Comparison of ENCODE assay signal across 26 cellular contexts in genomic region chr20:32756156-32756555, GRCh38.
"Had no signal": no experiment of that assay in that cellular context is flagged by ENCODE, and none has a peak within 500 bp of the region (broad histone marks: within the 10 kb centered on the region; RNA-seq: fewer than 3 reads in every experiment).

No MANE protein-coding gene starts in this region.

- H3K27ac ChIP-seq: colonic mucosa, left lung, ovary, psoas muscle, sigmoid colon, stomach, thyroid gland had no signal

- H3K4me3 Mint-ChIP-seq: mesothelial cell of epicardium; naive thymus-derived CD4-positive, alpha-beta T cell; nephron progenitor cell; stimulated activated effector memory CD8-positive, alpha-beta T cell treated with anti-CD3 and anti-CD28 coated beads, Interleukin-12 subunit alpha, Interleukin-12 subunit beta, amount 100 ng/mL, for 72 hours had no signal

- DNase-seq: colonic mucosa; dermis blood vessel endothelial cell; effector memory CD4-positive, alpha-beta T cell; erythroblast; head of caudate nucleus; left cardiac atrium; left lung; mesenchymal stem cell; naive thymus-derived CD4-positive, alpha-beta T cell; nephron progenitor cell; nucleus accumbens; ovary; psoas muscle; right cardiac atrium; sigmoid colon; stimulated activated CD4-positive, alpha-beta T cell treated with anti-CD3 and anti-CD28 coated beads, Interleukin-2, amount 100 ng/mL, for 24 hours; stimulated activated CD4-positive, alpha-beta T cell treated with anti-CD3 and anti-CD28 coated beads, Interleukin-4, amount 100 ng/mL, for 24 hours; stimulated activated naive CD4-positive, alpha-beta T cell treated with Interleukin-2 at 50 U/mL for 16 hours; stomach; thyroid gland; trophoblast cell had no signal

- FAIRE-seq: endometrium, frontal cortex, islet of Langerhans had no signal

- ATAC-seq: left cardiac atrium; left lung; naive thymus-derived CD4-positive, alpha-beta T cell; psoas muscle; right cardiac atrium; stimulated activated effector memory CD8-positive, alpha-beta T cell treated with anti-CD3 and anti-CD28 coated beads, Interleukin-12 subunit alpha, Interleukin-12 subunit beta, amount 100 ng/mL, for 72 hours had no signal

- H3K4me1 ChIP-seq: colonic mucosa, left lung, psoas muscle, sigmoid colon, thyroid gland had no signal

- H3K4me3 ChIP-seq: colonic mucosa, left lung, ovary, psoas muscle, sigmoid colon, stomach, thyroid gland had no signal

- H3K9me3 ChIP-seq: colonic mucosa, left lung, ovary, psoas muscle, sigmoid colon, stomach, thyroid gland had no signal

- H3K27ac Mint-ChIP-seq: mesothelial cell of epicardium; naive thymus-derived CD4-positive, alpha-beta T cell; nephron progenitor cell; stimulated activated effector memory CD8-positive, alpha-beta T cell treated with anti-CD3 and anti-CD28 coated beads, Interleukin-12 subunit alpha, Interleukin-12 subunit beta, amount 100 ng/mL, for 72 hours had no signal

- H3K36me3 Mint-ChIP-seq: mesothelial cell of epicardium; naive thymus-derived CD4-positive, alpha-beta T cell; stimulated activated effector memory CD8-positive, alpha-beta T cell treated with anti-CD3 and anti-CD28 coated beads, Interleukin-12 subunit alpha, Interleukin-12 subunit beta, amount 100 ng/mL, for 72 hours had no signal

- H3K27me3 ChIP-seq: colonic mucosa, left lung, ovary, sigmoid colon, stomach, thyroid gland had no signal

- H3K9me3 Mint-ChIP-seq: mesothelial cell of epicardium; naive thymus-derived CD4-positive, alpha-beta T cell; nephron progenitor cell; stimulated activated effector memory CD8-positive, alpha-beta T cell treated with anti-CD3 and anti-CD28 coated beads, Interleukin-12 subunit alpha, Interleukin-12 subunit beta, amount 100 ng/mL, for 72 hours had no signal

- H3K36me3 ChIP-seq: colonic mucosa, left lung, ovary, sigmoid colon, stomach, thyroid gland had no signal
